ENCODE assay signal across 8 cellular contexts in the genomic region with DNA sequence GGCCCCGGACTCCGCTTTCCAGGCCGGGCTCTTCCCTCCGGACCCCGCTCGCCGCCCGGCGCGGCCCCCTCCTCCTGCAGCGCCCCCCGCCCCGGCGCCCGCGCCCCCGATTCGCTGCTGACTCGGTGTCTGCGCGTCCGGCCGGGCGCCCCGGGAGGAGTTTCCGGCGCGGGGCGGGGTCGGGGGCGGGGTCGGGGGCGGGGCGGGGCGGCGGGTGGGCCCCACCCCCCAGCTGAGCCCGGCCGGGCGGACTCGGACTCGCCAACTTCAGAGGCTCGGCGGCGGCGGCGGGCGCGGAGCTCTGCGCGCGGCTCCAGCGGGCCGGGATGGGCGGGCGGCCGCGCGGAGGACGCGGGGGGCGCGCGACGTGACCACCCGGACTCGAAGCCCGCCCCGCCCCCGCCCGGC. TPM values are rescaled to one million over a fixed set of nuclear protein-coding genes. Genes with fewer than 3 reads are reported as not detected.
DNase-seq lines count a peak whose midpoint lies in the region; ATAC-seq and TF ChIP-seq lines count a peak whose summit lies in the region.

A gene with protein sequence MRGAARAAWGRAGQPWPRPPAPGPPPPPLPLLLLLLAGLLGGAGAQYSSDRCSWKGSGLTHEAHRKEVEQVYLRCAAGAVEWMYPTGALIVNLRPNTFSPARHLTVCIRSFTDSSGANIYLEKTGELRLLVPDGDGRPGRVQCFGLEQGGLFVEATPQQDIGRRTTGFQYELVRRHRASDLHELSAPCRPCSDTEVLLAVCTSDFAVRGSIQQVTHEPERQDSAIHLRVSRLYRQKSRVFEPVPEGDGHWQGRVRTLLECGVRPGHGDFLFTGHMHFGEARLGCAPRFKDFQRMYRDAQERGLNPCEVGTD (plus strand): TSS at position 270 of the 408 bp plus-strand sequence. CDS start 207 bp downstream, outside the sequence.

- no peaks in the 10 kb centered on the region for H3K27me3 ChIP-seq in ascending aorta
- no peaks in the 10 kb centered on the region for H3K27me3 ChIP-seq in right cardiac atrium (ENCODE audit: control insufficient read depth, insufficient read depth)
- no peaks in the 10 kb centered on the region for H3K27me3 ChIP-seq in prostate gland (replicated peaks; ENCODE audit: insufficient read depth)
- no peaks in the 10 kb centered on the region for H3K27me3 ChIP-seq in uterus

- TF ChIP-seq CTCF in ascending aorta (IDR thresholded peaks at IDR 0.05), result no peak
- no peak for TF ChIP-seq CTCF in prostate gland (IDR thresholded peaks at IDR 0.05)
- peak in 1 of 4 experiments; percentile 17 for TF ChIP-seq CTCF in uterus (IDR thresholded peaks at IDR 0.05)

- WGBS in right cardiac atrium, result under 1% methylated on average over 69 of the region's 70 CpGs
- WGBS in prostate gland, result no CpG with 5 or more reads among the region's 70 CpGs

- H3K9me3 ChIP-seq in ascending aorta (no peaks in the 10 kb centered on the region), right cardiac atrium (ENCODE audit: control insufficient read depth, low read length) (no peaks in the 10 kb centered on the region), prostate gland (no peaks in the 10 kb centered on the region), uterus (no peaks in the 10 kb centered on the region)

- H3K36me3 ChIP-seq in ascending aorta (peaks cover 0 to under 1% of the 10 kb centered on the region in 2 donors), prostate gland (no peaks in the 10 kb centered on the region), uterus (no peaks in the 10 kb centered on the region)

- H3K27ac ChIP-seq in ascending aorta, result peak within 1 kb of the TSS; percentile 92 to 97
- H3K27ac ChIP-seq in right cardiac atrium (ENCODE audit: low read length), result peak within 1 kb of the TSS; percentile 60
- peak within 1 kb of the TSS; percentile 66 to 69 for H3K27ac ChIP-seq in prostate gland
- peak within 1 kb of the TSS; percentile 70 to 80 for H3K27ac ChIP-seq in uterus

- intact Hi-C loops in T-helper 1 cell treated with Interleukin-12 subunit alpha and Interleukin-12 subunit beta and Interleukin-4 antibody, amounts not matched to agents 30 ng/mL and 1 ng/mL, for 36 hours (cut with micrococcal nuclease), result loop anchor here (1.0 to 5.0 kb wide), 2 partner anchors 27 to 117 kb away; no protein-coding TSS in a partner anchor
- intact Hi-C loops in ascending aorta (cut with DNase I) (loop anchor here (1.0 to 5.0 kb wide), 3 partner anchors 23 to 117 kb away; no protein-coding TSS in a partner anchor), right cardiac atrium (cut with DNase I) (no loop called here), prostate gland (cut with DNase I) (loop anchor here (2.0 kb wide), 1 partner anchor 29 kb away; no protein-coding TSS in a partner anchor), uterus (cut with DNase I; ENCODE audit: low total_unique reads) (no loop called here)

- peaks cover 17 to 36% of the 10 kb centered on the region in 2 donors for H3K4me1 ChIP-seq in ascending aorta
- H3K4me1 ChIP-seq in right cardiac atrium (ENCODE audit: control insufficient read depth, insufficient read depth, low read length), result peaks cover 5% of the 10 kb centered on the region
- H3K4me1 ChIP-seq in prostate gland (replicated peaks), result peaks cover 11% of the 10 kb centered on the region
- peaks cover 3 to 10% of the 10 kb centered on the region in 2 donors for H3K4me1 ChIP-seq in uterus

- peak; percentile 35 for TF ChIP-seq POLR2A in prostate gland (IDR thresholded peaks at IDR 0.05)
- TF ChIP-seq POLR2A in uterus (IDR thresholded peaks at IDR 0.05), result peak; percentile 71 to 88

- ATAC-seq in HG03342 (IDR thresholded peaks at IDR 0.05; ENCODE audit: unreplicated experiment) (peak; percentile 37), right cardiac atrium (peak; percentile 49 to 67)

- peak within 1 kb of the TSS; percentile 95 to 98 for H3K4me3 ChIP-seq in ascending aorta
- H3K4me3 ChIP-seq in right cardiac atrium (ENCODE audit: low read length), result peak within 1 kb of the TSS; percentile 92
- peak within 1 kb of the TSS; percentile 70 to 71 for H3K4me3 ChIP-seq in prostate gland
- peak within 1 kb of the TSS; percentile 43 to 74 for H3K4me3 ChIP-seq in uterus

- peak; percentile 86 for DNase-seq in DMS53 (lab: John Stamatoyannopoulos, UW)
- DNase-seq in DMS53 treated with DMSO at 0.1 percent for 48 hours (lab: John Stamatoyannopoulos, UW; ENCODE audit: unreplicated experiment), result no peak
- DNase-seq in ascending aorta (ENCODE audit: low spot score in 2 of 2), result peak in 1 of 2 donors; percentile 88
- DNase-seq in right cardiac atrium, result peak; percentile 83 to 93 (median 93)
- peak; percentile 68 for DNase-seq in prostate gland (ENCODE audit: low spot score)
- DNase-seq in uterus, result peak; percentile 75 to 79

RNA-seq across cellular contexts. Expression of the gene that starts here (rescaled TPM):
- total RNA-seq in T-helper 1 cell treated with Interleukin-12 subunit alpha and Interleukin-12 subunit beta and Interleukin-4 antibody, amounts not matched to agents 30 ng/mL and 1 ng/mL, for 36 hours, result 14.7 and 15.0 TPM in 2 replicates
- total RNA-seq in ascending aorta (257 TPM), right cardiac atrium (10 to 100 TPM; 57.3 to 77.1 (median 70.9) TPM), prostate gland (10 to 100 TPM; 22.4 to 59.4 TPM), uterus (10 to 100 TPM; 25.0 to 44.4 (median 35.8) TPM)
- 67.9 TPM for polyA plus RNA-seq in right cardiac atrium

Comparison
In these comparisons a context has a peak if more than half of its experiments do, and no peak if none do; other contexts are left out.
1. intact Hi-C loops: an anchor here in T-helper 1 cell treated with Interleukin-12 subunit alpha and Interleukin-12 subunit beta and Interleukin-4 antibody, amounts not matched to agents 30 ng/mL and 1 ng/mL, for 36 hours (1.0 to 5.0 kb wide), ascending aorta (1.0 to 5.0 kb wide) and prostate gland (2.0 kb wide); none called in right cardiac atrium and uterus.